ENCODE assay signal across 1 cellular context in the genomic region with DNA sequence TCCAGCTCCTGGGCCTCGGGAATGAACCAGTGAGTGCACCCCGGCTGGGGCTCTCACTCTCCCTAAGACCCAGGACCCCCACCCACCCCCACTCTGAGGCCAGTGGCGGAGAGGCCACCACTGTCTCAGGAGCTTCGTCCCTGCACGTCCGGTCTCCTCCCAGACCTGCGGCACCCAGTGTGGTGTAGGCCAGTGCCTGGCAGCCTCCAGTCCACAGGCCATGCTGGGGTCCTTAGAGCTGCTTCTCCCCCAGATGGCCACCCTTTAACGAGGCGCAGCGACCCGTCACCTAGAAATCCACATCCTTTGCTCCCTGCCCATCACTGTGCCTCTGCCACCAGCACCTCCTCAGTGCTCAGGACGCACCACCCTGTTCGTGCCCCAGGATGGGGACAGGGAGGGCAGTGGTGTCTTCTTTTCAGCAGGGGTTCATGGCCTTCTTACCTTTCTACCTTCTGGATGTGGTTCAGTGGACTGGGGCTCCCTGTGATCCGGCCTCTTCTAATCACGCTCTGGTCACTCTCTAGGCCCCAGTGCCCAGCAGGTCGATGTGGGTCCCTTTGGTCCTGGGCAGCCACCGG.
TF ChIP-seq lines count a peak whose summit lies in the region.

No MANE protein-coding gene starts in this region.

TF ChIP-seq in WTC11, 78 proteins besides CTCF, POLR2A, EP300 and RAD21:
- TF ChIP-seq ZNF416 (CRISPR knock-in tag; IDR thresholded peaks at IDR 0.05) (no peak), MXD4 (CRISPR knock-in tag; IDR thresholded peaks at IDR 0.05; ENCODE audit: borderline replicate concordance) (no peak), USF1 (CRISPR knock-in tag; IDR thresholded peaks at IDR 0.05) (no peak), TP53 (CRISPR knock-in tag; IDR thresholded peaks at IDR 0.05) (no peak), NFYB (CRISPR knock-in tag; conservative IDR thresholded peaks at IDR 0.05; ENCODE audit: low read depth) (no peak), MAX (CRISPR knock-in tag; IDR thresholded peaks at IDR 0.05) (no peak), NR3C1 (CRISPR knock-in tag; conservative IDR thresholded peaks at IDR 0.05; ENCODE audit: low read depth) (no peak), SMAD3 (CRISPR knock-in tag; IDR thresholded peaks at IDR 0.05; ENCODE audit: borderline replicate concordance) (no peak), CREB1 (CRISPR knock-in tag; IDR thresholded peaks at IDR 0.05) (no peak), SOX15 (CRISPR knock-in tag; IDR thresholded peaks at IDR 0.05) (no peak), AR (CRISPR knock-in tag; IDR thresholded peaks at IDR 0.05) (no peak), MLX (CRISPR knock-in tag; IDR thresholded peaks at IDR 0.05) (no peak), ZNF317 (CRISPR knock-in tag; IDR thresholded peaks at IDR 0.05; ENCODE audit: borderline replicate concordance, low read depth) (no peak), ZBTB21 (CRISPR knock-in tag; IDR thresholded peaks at IDR 0.05; ENCODE audit: borderline replicate concordance) (no peak), CREM (CRISPR knock-in tag; IDR thresholded peaks at IDR 0.05) (no peak), ZNF671 (CRISPR knock-in tag; IDR thresholded peaks at IDR 0.05) (no peak)
- TF ChIP-seq, protein P1, sequence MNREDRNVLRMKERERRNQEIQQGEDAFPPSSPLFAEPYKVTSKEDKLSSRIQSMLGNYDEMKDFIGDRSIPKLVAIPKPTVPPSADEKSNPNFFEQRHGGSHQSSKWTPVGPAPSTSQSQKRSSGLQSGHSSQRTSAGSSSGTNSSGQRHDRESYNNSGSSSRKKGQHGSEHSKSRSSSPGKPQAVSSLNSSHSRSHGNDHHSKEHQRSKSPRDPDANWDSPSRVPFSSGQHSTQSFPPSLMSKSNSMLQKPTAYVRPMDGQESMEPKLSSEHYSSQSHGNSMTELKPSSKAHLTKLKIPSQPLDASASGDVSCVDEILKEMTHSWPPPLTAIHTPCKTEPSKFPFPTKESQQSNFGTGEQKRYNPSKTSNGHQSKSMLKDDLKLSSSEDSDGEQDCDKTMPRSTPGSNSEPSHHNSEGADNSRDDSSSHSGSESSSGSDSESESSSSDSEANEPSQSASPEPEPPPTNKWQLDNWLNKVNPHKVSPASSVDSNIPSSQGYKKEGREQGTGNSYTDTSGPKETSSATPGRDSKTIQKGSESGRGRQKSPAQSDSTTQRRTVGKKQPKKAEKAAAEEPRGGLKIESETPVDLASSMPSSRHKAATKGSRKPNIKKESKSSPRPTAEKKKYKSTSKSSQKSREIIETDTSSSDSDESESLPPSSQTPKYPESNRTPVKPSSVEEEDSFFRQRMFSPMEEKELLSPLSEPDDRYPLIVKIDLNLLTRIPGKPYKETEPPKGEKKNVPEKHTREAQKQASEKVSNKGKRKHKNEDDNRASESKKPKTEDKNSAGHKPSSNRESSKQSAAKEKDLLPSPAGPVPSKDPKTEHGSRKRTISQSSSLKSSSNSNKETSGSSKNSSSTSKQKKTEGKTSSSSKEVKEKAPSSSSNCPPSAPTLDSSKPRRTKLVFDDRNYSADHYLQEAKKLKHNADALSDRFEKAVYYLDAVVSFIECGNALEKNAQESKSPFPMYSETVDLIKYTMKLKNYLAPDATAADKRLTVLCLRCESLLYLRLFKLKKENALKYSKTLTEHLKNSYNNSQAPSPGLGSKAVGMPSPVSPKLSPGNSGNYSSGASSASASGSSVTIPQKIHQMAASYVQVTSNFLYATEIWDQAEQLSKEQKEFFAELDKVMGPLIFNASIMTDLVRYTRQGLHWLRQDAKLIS (CRISPR knock-in tag; IDR thresholded peaks at IDR 0.05; ENCODE audit: borderline replicate concordance) = no peak
- TF ChIP-seq, protein P2, sequence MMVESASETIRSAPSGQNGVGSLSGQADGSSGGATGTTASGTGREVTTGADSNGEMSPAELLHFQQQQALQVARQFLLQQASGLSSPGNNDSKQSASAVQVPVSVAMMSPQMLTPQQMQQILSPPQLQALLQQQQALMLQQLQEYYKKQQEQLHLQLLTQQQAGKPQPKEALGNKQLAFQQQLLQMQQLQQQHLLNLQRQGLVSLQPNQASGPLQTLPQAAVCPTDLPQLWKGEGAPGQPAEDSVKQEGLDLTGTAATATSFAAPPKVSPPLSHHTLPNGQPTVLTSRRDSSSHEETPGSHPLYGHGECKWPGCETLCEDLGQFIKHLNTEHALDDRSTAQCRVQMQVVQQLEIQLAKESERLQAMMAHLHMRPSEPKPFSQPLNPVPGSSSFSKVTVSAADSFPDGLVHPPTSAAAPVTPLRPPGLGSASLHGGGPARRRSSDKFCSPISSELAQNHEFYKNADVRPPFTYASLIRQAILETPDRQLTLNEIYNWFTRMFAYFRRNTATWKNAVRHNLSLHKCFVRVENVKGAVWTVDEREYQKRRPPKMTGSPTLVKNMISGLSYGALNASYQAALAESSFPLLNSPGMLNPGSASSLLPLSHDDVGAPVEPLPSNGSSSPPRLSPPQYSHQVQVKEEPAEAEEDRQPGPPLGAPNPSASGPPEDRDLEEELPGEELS (CRISPR knock-in tag; IDR thresholded peaks at IDR 0.05) = no peak
